ENCODE assay signal across 16 cellular contexts in the genomic region with DNA sequence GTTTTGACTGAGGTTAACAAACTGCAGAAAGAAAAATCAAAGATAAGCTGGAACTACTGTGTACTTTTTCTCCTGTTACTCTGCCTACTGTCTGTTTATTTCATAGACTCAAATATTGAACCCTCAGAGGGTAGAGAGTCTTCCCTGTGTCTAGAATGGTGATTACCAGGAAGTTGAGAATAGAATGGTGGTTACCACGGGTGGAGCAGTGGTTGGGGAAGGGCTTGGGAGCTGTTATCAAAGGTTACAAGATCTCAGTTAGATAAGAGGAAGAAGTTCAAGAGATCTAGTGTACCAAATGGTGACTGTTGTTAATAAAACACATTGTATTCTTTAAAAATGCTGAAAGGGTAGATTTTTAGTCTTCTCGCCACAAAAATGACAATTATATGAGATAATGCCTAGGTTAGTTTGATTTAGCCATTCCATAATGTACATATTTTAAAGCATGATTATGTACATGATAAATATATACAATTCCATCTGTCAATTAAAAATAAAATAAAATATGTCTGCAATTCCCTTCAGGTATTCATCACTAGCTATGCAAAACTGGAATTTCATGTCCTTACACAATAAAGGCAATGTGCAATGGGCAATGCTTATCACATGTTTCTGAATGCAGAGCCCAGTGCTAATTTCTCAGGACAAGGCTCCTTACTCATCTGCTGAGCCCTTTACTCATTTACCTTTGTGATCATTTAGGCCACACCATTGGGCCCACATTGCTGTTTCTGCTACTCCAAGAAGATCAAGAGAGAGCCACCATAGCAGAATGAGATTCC.
DNase-seq lines count a peak whose midpoint lies in the region; ATAC-seq, FAIRE-seq and TF ChIP-seq lines count a peak whose summit lies in the region.
"Had no signal": no experiment of that assay in that cellular context is flagged by ENCODE, and none has a peak within 500 bp of the region (broad histone marks: within the 10 kb centered on the region; RNA-seq: fewer than 3 reads in every experiment).

No MANE protein-coding gene starts in this region.

- 0 out of 2 replicates have a peak overlapping the region, but pooled peaks have one; percentile 10 for H2AFZ ChIP-seq in GM23338

- no peaks in the 10 kb centered on the region for H3K36me3 ChIP-seq in GM23338 (ENCODE audit: insufficient read depth)
- H3K36me3 ChIP-seq: BLaER1 treated with 17β-estradiol and CSF1 and Interleukin-3, amounts not matched to agents 10 nM and 100 nM had no signal

- H3K36me3 Mint-ChIP-seq in GM23338 (ENCODE audit: low read depth) (no peaks in the 10 kb centered on the region; the same call in 2 of the 3 replicates), WTC11 (peaks cover 4% of the 10 kb centered on the region; the same call in 1 of the 2 replicates)
- H3K36me3 Mint-ChIP-seq: CD4-positive, CD25-positive, alpha-beta regulatory T cell had no signal

- H3K9me2 ChIP-seq in GM23338 (ENCODE audit: insufficient read depth) = no peaks in the 10 kb centered on the region; the same call in 1 of the 2 replicates

- H3K4me2 ChIP-seq in A549 (no peak overlapping the region), GM23338 (no peak overlapping the region)

- DNase-seq in A549 (ENCODE audit: low read depth in 1 of 2, low spot score in 1 of 2) (no peak), GM23338 (ENCODE audit: low spot score) (no peak), WTC11 (ENCODE audit: low spot score) (no peak), NCI-H146 (lab: John Stamatoyannopoulos, UW) (no peak), right cardiac atrium (no peak), NCI-H2081 (lab: John Stamatoyannopoulos, UW) (no peak)
- DNase-seq: 8988T; ACHN; Calu3; CD4-positive, CD25-positive, alpha-beta regulatory T cell; DMS 273 treated with DMSO at 0.1 percent for 48 hours had no signal

- H3K27ac ChIP-seq in A549 (no peak overlapping the region), GM23338 (ENCODE audit: low read depth) (no peak overlapping the region), right cardiac atrium (ENCODE audit: low read length) (no peak overlapping the region)
- H3K27ac ChIP-seq: BLaER1 treated with 17β-estradiol and CSF1 and Interleukin-3, amounts not matched to agents 10 nM and 100 nM; HL-60 had no signal

- TF ChIP-seq RAD21 in A549 (conservative IDR thresholded peaks at IDR 0.05 in 1 of 2, IDR thresholded peaks at IDR 0.05 in 1 of 2) = no peak

- H3K4me1 ChIP-seq in A549 (peaks cover 14% of the 10 kb centered on the region), GM23338 (ENCODE audit: insufficient read depth) (peaks cover 26% of the 10 kb centered on the region), right cardiac atrium (ENCODE audit: control insufficient read depth, insufficient read depth, low read length) (no peaks in the 10 kb centered on the region)

- no peak overlapping the region for H3K4me3 ChIP-seq in A549
- no peak overlapping the region for H3K4me3 ChIP-seq in GM23338
- H3K4me3 ChIP-seq in right cardiac atrium (ENCODE audit: low read length) = no peak overlapping the region
- H3K4me3 ChIP-seq: BLaER1 treated with 17β-estradiol and CSF1 and Interleukin-3, amounts not matched to agents 10 nM and 100 nM had no signal

- 31% methylated on average over 2 of the region's 2 CpGs for WGBS in A549 (ENCODE audit: missing lambda C conversion rate)
- WGBS in right cardiac atrium = 74% methylated on average over 2 of the region's 2 CpGs

- intact Hi-C loops in right cardiac atrium (cut with DNase I) = no loop called here

- H3K27me3 ChIP-seq in GM23338 (ENCODE audit: insufficient read depth) = no peaks in the 10 kb centered on the region
- no peaks in the 10 kb centered on the region for H3K27me3 ChIP-seq in right cardiac atrium (ENCODE audit: control insufficient read depth, insufficient read depth)
- H3K27me3 ChIP-seq: BLaER1 treated with 17β-estradiol and CSF1 and Interleukin-3, amounts not matched to agents 10 nM and 100 nM had no signal

- no peak for FAIRE-seq in A549 (lab: Jason Lieb, UNC)

- no peaks in the 10 kb centered on the region for H3K79me2 ChIP-seq in GM23338 (replicated peaks; ENCODE audit: insufficient read depth)

- H3K4me1 Mint-ChIP-seq in GM23338 = peaks cover 38% of the 10 kb centered on the region
- H3K4me1 Mint-ChIP-seq in WTC11 = peaks cover 42% of the 10 kb centered on the region
- H3K4me1 Mint-ChIP-seq: CD4-positive, CD25-positive, alpha-beta regulatory T cell had no signal

- no peak for TF ChIP-seq EP300 in A549 (IDR thresholded peaks at IDR 0.05)

- CTCF ChIA-PET in A549 (lab: Yijun Ruan, JAX) = interaction anchor here (0.5 kb wide), 1 partner anchor 236 kb away, joined by 3 read pairs; no protein-coding TSS in a partner anchor
- CTCF ChIA-PET in WTC11 (lab: Charles Lee) = no interaction called here

- TF ChIP-seq POLR2A in A549 (IDR thresholded peaks at IDR 0.05; ENCODE audit: low read length) = no peak

- H3K9me3 ChIP-seq in A549 (no peaks in the 10 kb centered on the region), right cardiac atrium (ENCODE audit: control insufficient read depth, low read length) (no peaks in the 10 kb centered on the region)
- H3K9me3 ChIP-seq: BLaER1 treated with 17β-estradiol and CSF1 and Interleukin-3, amounts not matched to agents 10 nM and 100 nM had no signal

- peaks cover 9% of the 10 kb centered on the region for H3K27me3 Mint-ChIP-seq in GM23338 (ENCODE audit: insufficient read depth, low read depth, poor library complexity)
- H3K27me3 Mint-ChIP-seq in WTC11 (ENCODE audit: low read depth) = no peaks in the 10 kb centered on the region; the same call in 1 of the 2 replicates
- H3K27me3 Mint-ChIP-seq: CD4-positive, CD25-positive, alpha-beta regulatory T cell had no signal

- POLR2A ChIA-PET in A549 (lab: Yijun Ruan, JAX) (no interaction called here), WTC11 (lab: Charles Lee) (no interaction called here)

- H3K27ac Mint-ChIP-seq in GM23338 = no peak overlapping the region
- 0 out of 2 replicates have a peak overlapping the region, but pooled peaks have one; percentile 69 for H3K27ac Mint-ChIP-seq in WTC11
- H3K27ac Mint-ChIP-seq: CD4-positive, CD25-positive, alpha-beta regulatory T cell had no signal

- no peaks in the 10 kb centered on the region for H4K20me1 ChIP-seq in GM23338 (replicated peaks; ENCODE audit: insufficient read depth)
- H4K20me1 ChIP-seq: BLaER1 treated with 17β-estradiol and CSF1 and Interleukin-3, amounts not matched to agents 10 nM and 100 nM had no signal

- ATAC-seq in A549 (no peak), GM23338 (no peak), WTC11 (no peak), esophagus mucosa (peak; percentile 33), GM19035 (IDR thresholded peaks at IDR 0.05; ENCODE audit: unreplicated experiment) (no peak), right cardiac atrium (no peak)
- ATAC-seq: HCT116 had no signal

- no peak overlapping the region for H3K4me3 Mint-ChIP-seq in GM23338
- no peak overlapping the region for H3K4me3 Mint-ChIP-seq in WTC11
- H3K4me3 Mint-ChIP-seq: CD4-positive, CD25-positive, alpha-beta regulatory T cell had no signal

- TF ChIP-seq CTCF in A549 (IDR thresholded peaks at IDR 0.05) = no peak
- no peak for TF ChIP-seq CTCF in GM23338 (conservative IDR thresholded peaks at IDR 0.05; ENCODE audit: low read depth in 2 of 2)
- no peak for TF ChIP-seq CTCF in WTC11 (IDR thresholded peaks at IDR 0.05)

- no peaks in the 10 kb centered on the region for H3F3A ChIP-seq in GM23338 (replicated peaks; ENCODE audit: low read depth)

- H3K9me3 Mint-ChIP-seq in GM23338 = peaks cover 10% of the 10 kb centered on the region; the same call in 2 of the 3 replicates
- H3K9me3 Mint-ChIP-seq in WTC11 = peaks cover 16% of the 10 kb centered on the region

TF ChIP-seq in A549, 52 proteins besides CTCF, POLR2A, EP300 and RAD21 (continues in another document):
- TF ChIP-seq, protein P1, sequence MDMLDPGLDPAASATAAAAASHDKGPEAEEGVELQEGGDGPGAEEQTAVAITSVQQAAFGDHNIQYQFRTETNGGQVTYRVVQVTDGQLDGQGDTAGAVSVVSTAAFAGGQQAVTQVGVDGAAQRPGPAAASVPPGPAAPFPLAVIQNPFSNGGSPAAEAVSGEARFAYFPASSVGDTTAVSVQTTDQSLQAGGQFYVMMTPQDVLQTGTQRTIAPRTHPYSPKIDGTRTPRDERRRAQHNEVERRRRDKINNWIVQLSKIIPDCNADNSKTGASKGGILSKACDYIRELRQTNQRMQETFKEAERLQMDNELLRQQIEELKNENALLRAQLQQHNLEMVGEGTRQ (IDR thresholded peaks at IDR 0.05) = no peak
- TF ChIP-seq CHD2 (IDR thresholded peaks at IDR 0.05; ENCODE audit: low read length, partially characterized antibody) = no peak

TF ChIP-seq in GM23338, 12 proteins besides CTCF, POLR2A, EP300 and RAD21 (continues in another document):
- TF ChIP-seq, protein P2, sequence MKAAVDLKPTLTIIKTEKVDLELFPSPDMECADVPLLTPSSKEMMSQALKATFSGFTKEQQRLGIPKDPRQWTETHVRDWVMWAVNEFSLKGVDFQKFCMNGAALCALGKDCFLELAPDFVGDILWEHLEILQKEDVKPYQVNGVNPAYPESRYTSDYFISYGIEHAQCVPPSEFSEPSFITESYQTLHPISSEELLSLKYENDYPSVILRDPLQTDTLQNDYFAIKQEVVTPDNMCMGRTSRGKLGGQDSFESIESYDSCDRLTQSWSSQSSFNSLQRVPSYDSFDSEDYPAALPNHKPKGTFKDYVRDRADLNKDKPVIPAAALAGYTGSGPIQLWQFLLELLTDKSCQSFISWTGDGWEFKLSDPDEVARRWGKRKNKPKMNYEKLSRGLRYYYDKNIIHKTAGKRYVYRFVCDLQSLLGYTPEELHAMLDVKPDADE (IDR thresholded peaks at IDR 0.05) = no peak
- TF ChIP-seq ZNF114 (CRISPR knock-in tag; IDR thresholded peaks at IDR 0.05) (no peak), CREB1 (CRISPR knock-in tag; IDR thresholded peaks at IDR 0.05; ENCODE audit: low read depth) (no peak), STAT1 (IDR thresholded peaks at IDR 0.05; ENCODE audit: unreplicated experiment) (no peak), EZH2phosphoT487 (IDR thresholded peaks at IDR 0.05; ENCODE audit: unreplicated experiment) (no peak), POLR2AphosphoS5 (IDR thresholded peaks at IDR 0.05; ENCODE audit: low read depth) (no peak)

TF ChIP-seq in WTC11, 78 proteins besides CTCF, POLR2A, EP300 and RAD21 (continues in another document):
- no peak for TF ChIP-seq ESRRA (CRISPR knock-in tag; IDR thresholded peaks at IDR 0.05; ENCODE audit: borderline replicate concordance)
- no peak for TF ChIP-seq ZNF671 (CRISPR knock-in tag; IDR thresholded peaks at IDR 0.05)
- no peak for TF ChIP-seq NR3C1 (CRISPR knock-in tag; conservative IDR thresholded peaks at IDR 0.05; ENCODE audit: low read depth)
- TF ChIP-seq, protein P3, sequence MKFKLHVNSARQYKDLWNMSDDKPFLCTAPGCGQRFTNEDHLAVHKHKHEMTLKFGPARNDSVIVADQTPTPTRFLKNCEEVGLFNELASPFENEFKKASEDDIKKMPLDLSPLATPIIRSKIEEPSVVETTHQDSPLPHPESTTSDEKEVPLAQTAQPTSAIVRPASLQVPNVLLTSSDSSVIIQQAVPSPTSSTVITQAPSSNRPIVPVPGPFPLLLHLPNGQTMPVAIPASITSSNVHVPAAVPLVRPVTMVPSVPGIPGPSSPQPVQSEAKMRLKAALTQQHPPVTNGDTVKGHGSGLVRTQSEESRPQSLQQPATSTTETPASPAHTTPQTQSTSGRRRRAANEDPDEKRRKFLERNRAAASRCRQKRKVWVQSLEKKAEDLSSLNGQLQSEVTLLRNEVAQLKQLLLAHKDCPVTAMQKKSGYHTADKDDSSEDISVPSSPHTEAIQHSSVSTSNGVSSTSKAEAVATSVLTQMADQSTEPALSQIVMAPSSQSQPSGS (CRISPR knock-in tag; IDR thresholded peaks at IDR 0.05; ENCODE audit: borderline replicate concordance, low read depth) = no peak
